28 cellular contexts compared by ENCODE assay signal in the genomic region with DNA sequence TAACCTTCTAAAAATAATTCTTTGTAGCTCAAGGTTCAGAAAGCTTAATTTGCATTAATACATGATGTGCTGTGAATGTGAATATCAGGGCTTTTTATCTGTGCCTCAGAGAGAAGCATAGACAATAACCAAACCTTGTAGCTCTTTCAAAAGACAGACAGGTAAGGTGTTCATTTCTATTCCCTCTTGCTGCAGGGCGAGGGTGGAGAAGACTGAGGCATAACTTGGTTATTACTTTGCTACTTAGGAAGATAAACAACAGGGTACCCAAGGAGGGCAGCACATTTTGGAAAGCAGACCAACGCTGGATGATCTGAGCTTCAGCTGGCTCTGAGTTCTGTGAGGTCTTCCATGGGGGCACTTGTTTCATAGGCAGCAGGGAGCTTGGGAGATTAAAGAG.
"Had no signal": no experiment of that assay in that cellular context is flagged by ENCODE, and none has a peak within 500 bp of the region (broad histone marks: within the 10 kb centered on the region; RNA-seq: fewer than 3 reads in every experiment).

No MANE protein-coding gene starts in this region.

- H3K27me3 ChIP-seq: stomach, suprapubic skin, testis, thyroid gland, tibial artery, tibial nerve, transverse colon, upper lobe of left lung, upper lobe of right lung, uterus, vagina had no signal

- H3K36me3 Mint-ChIP-seq: stimulated activated effector memory CD8-positive, alpha-beta T cell treated with anti-CD3 and anti-CD28 coated beads, Interleukin-12 subunit alpha, Interleukin-12 subunit beta, amount 100 ng/mL, for 72 hours; stimulated activated memory B cell treated with anti-CD40 and anti-IgM and Interleukin-4, amounts not matched to agents 10 μg/mL and 1 μg/mL and 100 μg/mL, for 72 hours; stimulated activated naive B cell treated with anti-CD40 and anti-IgM and Interleukin-4, amounts not matched to agents 10 μg/mL and 1 μg/mL and 100 μg/mL, for 72 hours; type B pancreatic cell had no signal

- H3K4me3 ChIP-seq: stomach, suprapubic skin, testis, thoracic aorta, thyroid gland, tibial artery, tibial nerve, transverse colon, upper lobe of left lung, upper lobe of right lung, uterus, vagina had no signal

- H3K4me1 ChIP-seq: stomach, suprapubic skin, testis, thyroid gland, tibial artery, tibial nerve, transverse colon, upper lobe of left lung, upper lobe of right lung, uterus, vagina had no signal

- H3K4me1 Mint-ChIP-seq: stimulated activated effector memory CD8-positive, alpha-beta T cell treated with anti-CD3 and anti-CD28 coated beads, Interleukin-12 subunit alpha, Interleukin-12 subunit beta, amount 100 ng/mL, for 72 hours; stimulated activated memory B cell treated with anti-CD40 and anti-IgM and Interleukin-4, amounts not matched to agents 10 μg/mL and 1 μg/mL and 100 μg/mL, for 72 hours; stimulated activated naive B cell treated with anti-CD40 and anti-IgM and Interleukin-4, amounts not matched to agents 10 μg/mL and 1 μg/mL and 100 μg/mL, for 72 hours; stimulated activated naive CD8-positive, alpha-beta T cell treated with anti-CD3 and anti-CD28 coated beads, Interleukin-15, amount 100 ng/mL, for 72 hours had no signal

- ATAC-seq: stimulated activated effector memory CD8-positive, alpha-beta T cell treated with anti-CD3 and anti-CD28 coated beads, Interleukin-12 subunit alpha, Interleukin-12 subunit beta, amount 100 ng/mL, for 72 hours; stimulated activated memory B cell treated with anti-CD40 and anti-IgM and Interleukin-4, amounts not matched to agents 10 μg/mL and 1 μg/mL and 100 μg/mL, for 72 hours; stimulated activated naive B cell treated with anti-CD40 and anti-IgM and Interleukin-4, amounts not matched to agents 10 μg/mL and 1 μg/mL and 100 μg/mL, for 72 hours; stimulated activated naive CD8-positive, alpha-beta T cell treated with anti-CD3 and anti-CD28 coated beads, Interleukin-15, amount 100 ng/mL, for 72 hours; stimulated activated naive CD8-positive, alpha-beta T cell treated with anti-CD3 and anti-CD28 coated beads, Interleukin-15, Interleukin-2, amounts not matched to agents 100 U/mL and 50 U/mL, for 24 hours; upper lobe of right lung had no signal

- H3K27ac ChIP-seq: stomach, suprapubic skin, testis, thoracic aorta, thyroid gland, tibial artery, tibial nerve, transverse colon, upper lobe of left lung, upper lobe of right lung, uterus, vagina had no signal

- H3K9me3 Mint-ChIP-seq: stimulated activated memory B cell treated with anti-CD40 and anti-IgM and Interleukin-4, amounts not matched to agents 10 μg/mL and 1 μg/mL and 100 μg/mL, for 72 hours; stimulated activated naive B cell treated with anti-CD40 and anti-IgM and Interleukin-4, amounts not matched to agents 10 μg/mL and 1 μg/mL and 100 μg/mL, for 72 hours; type B pancreatic cell had no signal

- H3K36me3 ChIP-seq: stomach, suprapubic skin, thoracic aorta, thyroid gland, tibial artery, tibial nerve, transverse colon, upper lobe of left lung, upper lobe of right lung, uterus, vagina had no signal

- H3K4me3 Mint-ChIP-seq: stimulated activated effector memory CD8-positive, alpha-beta T cell treated with anti-CD3 and anti-CD28 coated beads, Interleukin-12 subunit alpha, Interleukin-12 subunit beta, amount 100 ng/mL, for 72 hours; stimulated activated memory B cell treated with anti-CD40 and anti-IgM and Interleukin-4, amounts not matched to agents 10 μg/mL and 1 μg/mL and 100 μg/mL, for 72 hours; stimulated activated naive B cell treated with anti-CD40 and anti-IgM and Interleukin-4, amounts not matched to agents 10 μg/mL and 1 μg/mL and 100 μg/mL, for 72 hours; stimulated activated naive CD8-positive, alpha-beta T cell treated with anti-CD3 and anti-CD28 coated beads, Interleukin-15, amount 100 ng/mL, for 72 hours; stimulated activated naive CD8-positive, alpha-beta T cell treated with anti-CD3 and anti-CD28 coated beads, Interleukin-15, Interleukin-2, amounts not matched to agents 100 ng/mL and 50 ng/mL, for 24 hours; type B pancreatic cell had no signal

- H3K27me3 Mint-ChIP-seq: stimulated activated memory B cell treated with anti-CD40 and anti-IgM and Interleukin-4, amounts not matched to agents 10 μg/mL and 1 μg/mL and 100 μg/mL, for 72 hours; stimulated activated naive B cell treated with anti-CD40 and anti-IgM and Interleukin-4, amounts not matched to agents 10 μg/mL and 1 μg/mL and 100 μg/mL, for 72 hours; stimulated activated naive CD8-positive, alpha-beta T cell treated with anti-CD3 and anti-CD28 coated beads, Interleukin-15, amount 100 ng/mL, for 72 hours; stimulated activated naive CD8-positive, alpha-beta T cell treated with anti-CD3 and anti-CD28 coated beads, Interleukin-15, Interleukin-2, amounts not matched to agents 100 ng/mL and 50 ng/mL, for 24 hours; type B pancreatic cell had no signal

- DNase-seq: stimulated activated CD4-positive, alpha-beta T cell treated with anti-CD3 and anti-CD28 coated beads, Interleukin-2, amount 100 ng/mL, for 48 hours; stimulated activated CD4-positive, alpha-beta T cell treated with anti-CD3 and anti-CD28 coated beads, Interleukin-4, amount 100 ng/mL, for 1 hour; stimulated activated CD4-positive, alpha-beta T cell treated with anti-CD3 and anti-CD28 coated beads, Interleukin-4, amount 100 ng/mL, for 24 hours; stimulated activated CD4-positive, alpha-beta T cell treated with anti-CD3 and anti-CD28 coated beads, Interleukin-4, amount 100 ng/mL, for 4 hours; stimulated activated CD8-positive, alpha-beta memory T cell treated with anti-CD3 and anti-CD28 coated beads, Interleukin-4, amount 100 ng/mL, for 48 hours; stimulated activated naive B cell treated with anti-CD40 and anti-IgM and Interleukin-4, amounts not matched to agents 10 μg/mL and 1 μg/mL and 100 μg/mL, for 72 hours; stimulated activated naive CD4-positive, alpha-beta T cell; stimulated activated naive CD4-positive, alpha-beta T cell treated with Interleukin-2 at 50 U/mL for 16 hours; stimulated activated naive CD8-positive, alpha-beta T cell treated with anti-CD3 and anti-CD28 coated beads, Interleukin-15, amount 100 ng/mL, for 72 hours; stimulated activated naive CD8-positive, alpha-beta T cell treated with anti-CD3 and anti-CD28 coated beads, Interleukin-15, Interleukin-2, amounts not matched to agents 100 U/mL and 50 U/mL, for 24 hours; stomach; substantia nigra; testis; thyroid gland; tibial artery; transverse colon; trophoblast cell; upper lobe of left lung; upper lobe of right lung; uterus had no signal
